In genomic region chr5:76718381-76718832, GRCh38 we compare ENCODE assay signal across 18 cellular contexts. TPM values are rescaled to one million over a fixed set of nuclear protein-coding genes. Genes with fewer than 3 reads are reported as not detected.
DNase-seq lines count a peak whose midpoint lies in the region; ATAC-seq, FAIRE-seq and TF ChIP-seq lines count a peak whose summit lies in the region.
"Had no signal": no experiment of that assay in that cellular context is flagged by ENCODE, and none has a peak within 500 bp of the region (broad histone marks: within the 10 kb centered on the region; RNA-seq: fewer than 3 reads in every experiment).

No MANE protein-coding gene starts in this region.

- H3K4me1 ChIP-seq in A549 (peaks cover 8% of the 10 kb centered on the region; the same call in 1 of the 3 replicates), GM23338 (ENCODE audit: insufficient read depth) (peaks cover 13% of the 10 kb centered on the region), breast epithelium (peaks cover 0 to 4% of the 10 kb centered on the region in 2 donors), mesenchymal stem cell (ENCODE audit: control insufficient read depth, insufficient read depth, low read depth, low read length) (peaks cover 17% of the 10 kb centered on the region)
- H3K4me1 ChIP-seq: BE2C had no signal

- H2AK5ac ChIP-seq in mesenchymal stem cell (ENCODE audit: low read length, severe bottlenecking): no peak overlapping the region

- H3K79me2 ChIP-seq in GM23338 (replicated peaks; ENCODE audit: insufficient read depth): peaks cover 44% of the 10 kb centered on the region

- no peak overlapping the region for H3K14ac ChIP-seq in mesenchymal stem cell (ENCODE audit: low read length in 2 of 2)

- H2BK120ac ChIP-seq in mesenchymal stem cell (ENCODE audit: low read depth, low read length): no peak overlapping the region

- no peak overlapping the region for H2AFZ ChIP-seq in GM23338
- no peak overlapping the region for H2AFZ ChIP-seq in mesenchymal stem cell (ENCODE audit: low read depth, low read length)

- DNase-seq in A549 (ENCODE audit: low read depth in 1 of 2, low spot score in 1 of 2) (no peak), GM23338 (ENCODE audit: low spot score) (no peak), breast epithelium (ENCODE audit: low spot score in 2 of 2) (no peak), mesenchymal stem cell (peak; percentile 84), hypothalamus (lab: John Stamatoyannopoulos, UW) (no peak), NAMALWA (ENCODE audit: low spot score) (no peak), HCEC 1CT (no peak)
- DNase-seq: activated B cell treated with CpG ODN at 0.5 μM for 24 hours; activated T-cell treated with anti-CD3 and anti-CD28 coated beads, Interleukin-2, amount 50 U/mL, for 4 hours; BE2C; NCI-H1694 treated with DMSO at 0.1 percent for 48 hours; NCI-H748 treated with DMSO at 0.1 percent for 48 hours; SHP77 treated with DMSO at 0.1 percent for 48 hours; stimulated activated CD4-positive, alpha-beta T cell treated with anti-CD3 and anti-CD28 coated beads, Interleukin-1b, Interleukin-23, amount 100 ng/mL, for 48 hours; stimulated activated naive B cell treated with anti-CD40 and anti-IgM and Interleukin-4, amounts not matched to agents 10 μg/mL and 1 μg/mL and 100 μg/mL, for 72 hours had no signal

- TF ChIP-seq CTCF in A549 (IDR thresholded peaks at IDR 0.05): no peak
- TF ChIP-seq CTCF in GM23338 (conservative IDR thresholded peaks at IDR 0.05; ENCODE audit: low read depth in 2 of 2): no peak
- TF ChIP-seq CTCF in breast epithelium (IDR thresholded peaks at IDR 0.05): no peak

- peaks cover 10% of the 10 kb centered on the region; the same call in 1 of the 2 replicates for H4K20me1 ChIP-seq in GM23338 (replicated peaks; ENCODE audit: insufficient read depth)

- H3K9me3 ChIP-seq in A549 (no peaks in the 10 kb centered on the region), breast epithelium (no peaks in the 10 kb centered on the region), mesenchymal stem cell (ENCODE audit: control insufficient read depth, low read length) (no peaks in the 10 kb centered on the region)
- H3K9me3 ChIP-seq: BE2C, esophagus muscularis mucosa had no signal

- H3K79me1 ChIP-seq in mesenchymal stem cell (replicated peaks; ENCODE audit: low read length, poor library complexity, severe bottlenecking): peaks cover 9% of the 10 kb centered on the region

- no peaks in the 10 kb centered on the region for H3K36me3 ChIP-seq in GM23338 (ENCODE audit: insufficient read depth)
- no peaks in the 10 kb centered on the region for H3K36me3 ChIP-seq in breast epithelium
- H3K36me3 ChIP-seq in mesenchymal stem cell (ENCODE audit: control insufficient read depth in 1 of 2, insufficient read depth in 2 of 2, low read depth in 1 of 2, low read length in 2 of 2): peaks cover 0 to 8% of the 10 kb centered on the region in 2 experiments
- H3K36me3 ChIP-seq: BE2C, esophagus muscularis mucosa had no signal

- TF ChIP-seq POLR2A in A549 (IDR thresholded peaks at IDR 0.05; ENCODE audit: low read length): no peak
- no peak for TF ChIP-seq POLR2A in breast epithelium (IDR thresholded peaks at IDR 0.05)

- TF ChIP-seq EP300 in A549 (IDR thresholded peaks at IDR 0.05): no peak

- no peak overlapping the region for H3K9ac ChIP-seq in mesenchymal stem cell (ENCODE audit: low read length)

- H4K91ac ChIP-seq in mesenchymal stem cell (ENCODE audit: low read length): no peak overlapping the region

- H2BK12ac ChIP-seq in mesenchymal stem cell (ENCODE audit: low read length in 2 of 2): no peak overlapping the region

- no peak overlapping the region for H2BK15ac ChIP-seq in mesenchymal stem cell (ENCODE audit: low read depth, poor library complexity, severe bottlenecking)

- H3K23ac ChIP-seq in mesenchymal stem cell (ENCODE audit: low read length in 2 of 2): no peak overlapping the region

- peaks cover 41% of the 10 kb centered on the region for H3K27me3 Mint-ChIP-seq in GM23338 (ENCODE audit: insufficient read depth, low read depth, poor library complexity)

- TF ChIP-seq RAD21 in A549 (conservative IDR thresholded peaks at IDR 0.05 in 1 of 2, IDR thresholded peaks at IDR 0.05 in 1 of 2): no peak

- 96% methylated on average over 5 of the region's 5 CpGs for WGBS in A549 (ENCODE audit: missing lambda C conversion rate)
- 54% methylated on average over 5 of the region's 5 CpGs for WGBS in mesenchymal stem cell

- no peaks in the 10 kb centered on the region for H3K9me3 Mint-ChIP-seq in GM23338
- H3K9me3 Mint-ChIP-seq: activated B cell treated with CpG ODN at 0.5 μM for 24 hours; activated T-cell treated with anti-CD3 and anti-CD28 coated beads, Interleukin-2, amount 50 U/mL, for 4 hours had no signal

- peak overlapping the region in 1 of 2 experiments; percentile 67 for H3K18ac ChIP-seq in mesenchymal stem cell (ENCODE audit: low read depth in 1 of 2, low read length in 2 of 2)

- H3K4me2 ChIP-seq in A549 (peak overlapping the region; percentile 84; the same call in 2 of the 3 replicates), GM23338 (peak overlapping the region; percentile 90; the same call in 1 of the 2 replicates), mesenchymal stem cell (ENCODE audit: low read length, poor library complexity, severe bottlenecking) (peak overlapping the region; percentile 63)

- H3K27ac ChIP-seq in A549: peak overlapping the region in 1 of 2 experiments; percentile 96; a peak in 1 of 6 replicates
- H3K27ac ChIP-seq in GM23338 (ENCODE audit: low read depth): no peak overlapping the region
- peak overlapping the region; percentile 14 to 20 for H3K27ac ChIP-seq in breast epithelium
- no peak overlapping the region for H3K27ac ChIP-seq in mesenchymal stem cell (ENCODE audit: low read length, poor library complexity, severe bottlenecking)
- H3K27ac ChIP-seq: esophagus muscularis mucosa had no signal

- intact Hi-C loops in breast epithelium (cut with DNase I; ENCODE audit: low total_unique reads): no loop called here

- H3K27ac Mint-ChIP-seq in GM23338: no peak overlapping the region
- H3K27ac Mint-ChIP-seq: activated B cell treated with CpG ODN at 0.5 μM for 24 hours; stimulated activated naive B cell treated with anti-CD40 and anti-IgM and Interleukin-4, amounts not matched to agents 10 μg/mL and 1 μg/mL and 100 μg/mL, for 72 hours had no signal

- H3K4me3 Mint-ChIP-seq in GM23338: no peak overlapping the region
- H3K4me3 Mint-ChIP-seq: activated B cell treated with CpG ODN at 0.5 μM for 24 hours; stimulated activated naive B cell treated with anti-CD40 and anti-IgM and Interleukin-4, amounts not matched to agents 10 μg/mL and 1 μg/mL and 100 μg/mL, for 72 hours had no signal

- H3F3A ChIP-seq in GM23338 (replicated peaks; ENCODE audit: low read depth): 0 out of 2 replicates have a peak, but pooled peaks cover 4% of the 10 kb centered on the region

- peaks cover 16% of the 10 kb centered on the region for H3K4me1 Mint-ChIP-seq in GM23338

- H3K4ac ChIP-seq in mesenchymal stem cell (ENCODE audit: low read depth in 1 of 2, low read length in 2 of 2): no peak overlapping the region

- ATAC-seq in A549 (no peak), GM23338 (no peak), HG03460 (IDR thresholded peaks at IDR 0.05; ENCODE audit: unreplicated experiment) (no peak)
- ATAC-seq: activated T-cell treated with anti-CD3 and anti-CD28 coated beads, Interleukin-2, amount 50 U/mL, for 4 hours; stimulated activated naive B cell treated with anti-CD40 and anti-IgM and Interleukin-4, amounts not matched to agents 10 μg/mL and 1 μg/mL and 100 μg/mL, for 72 hours had no signal

- no peak overlapping the region for H2BK5ac ChIP-seq in mesenchymal stem cell (ENCODE audit: low read depth, low read length, poor library complexity, severe bottlenecking)

- no peaks in the 10 kb centered on the region; the same call in 2 of the 3 replicates for H3K36me3 Mint-ChIP-seq in GM23338 (ENCODE audit: low read depth)
- H3K36me3 Mint-ChIP-seq: stimulated activated naive B cell treated with anti-CD40 and anti-IgM and Interleukin-4, amounts not matched to agents 10 μg/mL and 1 μg/mL and 100 μg/mL, for 72 hours had no signal

- FAIRE-seq in A549 (lab: Jason Lieb, UNC): no peak
- FAIRE-seq: GM18507 had no signal

- H3K27me3 ChIP-seq in GM23338 (ENCODE audit: insufficient read depth): peaks cover 32% of the 10 kb centered on the region
- H3K27me3 ChIP-seq in breast epithelium: peaks cover 0 to 6% of the 10 kb centered on the region in 2 donors
- H3K27me3 ChIP-seq in mesenchymal stem cell (ENCODE audit: control insufficient read depth in 1 of 2, insufficient read depth in 1 of 2, low read length in 2 of 2): no peaks in the 10 kb centered on the region

- CTCF ChIA-PET in A549 (lab: Yijun Ruan, JAX): interaction anchor here (0.6 to 10.7 kb wide), 12 partner anchors 9 to 359 kb away, joined by 3 to 81 read pairs (median 3); no protein-coding TSS in a partner anchor

- H3K4me3 ChIP-seq in A549 (no peak overlapping the region), GM23338 (no peak overlapping the region), breast epithelium (peak overlapping the region in 2 of 3 donors; percentile 74 to 87), mesenchymal stem cell (ENCODE audit: insufficient read depth in 1 of 2, low read depth in 1 of 2, low read length in 2 of 2) (peak overlapping the region in 1 of 2 experiments; percentile 91)

- POLR2A ChIA-PET in A549 (lab: Yijun Ruan, JAX): interaction anchor here (1.1 kb wide), 1 partner anchor 56 kb away, joined by 4 read pairs; no protein-coding TSS in a partner anchor

- peak overlapping the region; percentile 45 for H4K8ac ChIP-seq in mesenchymal stem cell (ENCODE audit: low read length)

- H3K9me2 ChIP-seq in GM23338 (ENCODE audit: insufficient read depth): no peaks in the 10 kb centered on the region

TF ChIP-seq in A549, 52 proteins besides CTCF, POLR2A, EP300 and RAD21 (continues in another document):
- TF ChIP-seq NPAS2 (CRISPR knock-in tag; IDR thresholded peaks at IDR 0.05; ENCODE audit: borderline replicate concordance): no peak
- TF ChIP-seq CEBPB (IDR thresholded peaks at IDR 0.05): no peak
- no peak for TF ChIP-seq HEYL (CRISPR knock-in tag; IDR thresholded peaks at IDR 0.05)
- TF ChIP-seq CBX2 (IDR thresholded peaks at IDR 0.05; ENCODE audit: borderline replicate concordance, low read depth): no peak

RNA-seq across cellular contexts. Expression of gene F2R, which starts 2.5 kb away (rescaled TPM):
- polyA plus RNA-seq in A549 (2011; rRNA removed) (114 and 131 TPM in 2 replicates), A549 (2017; fragmentation: RNase III; extraction: RNeasy Plus Mini Kit Qiagen cat#74134 plus additional on column Dnase treatment) (19.4 to 30.4 TPM (median 26.3 TPM) in 3 replicates), GM23338 (2016; fragmentation: Nextera tagmentation; extraction: Ambion mirVana) (12.8 and 15.0 TPM in 2 replicates)
- 28.2 and 38.5 TPM in 2 replicates for polyA plus RNA-seq in A549 (2012; cell fraction: cytosol; rRNA removed)
- 21.4 and 25.3 TPM in 2 replicates for polyA plus RNA-seq in A549 (2012; cell fraction: nucleus; rRNA removed)
- 76.1 and 95.1 TPM in 2 replicates for polyA minus RNA-seq in A549 (2011; rRNA and poly(A)+ RNA removed)
- 20.3 and 26.0 TPM in 2 replicates for total RNA-seq in GM23338 (2014; rRNA removed; shearing (Covaris generic))
- 10 to 100 TPM; 15.1 to 39.4 (median 27.2) TPM for total RNA-seq in breast epithelium
- polyA plus RNA-seq in mesenchymal stem cell (2013, experiment 1 of 2): 368 TPM
- 390 TPM for polyA plus RNA-seq in mesenchymal stem cell (2013, experiment 2 of 2)

Comparison
In these comparisons a context has a peak if more than half of its experiments do, and no peak if none do; other contexts are left out.
1. H3K27ac ChIP-seq: peak in breast epithelium (2 of 2); none in GM23338 (single experiment) and mesenchymal stem cell (single experiment).
2. H3K4me3 ChIP-seq: peak in breast epithelium (2 of 3); none in A549 (single experiment) and GM23338 (single experiment).
3. Peak in every context shown above with its lines, with median percentiles within 50 percentile points of each other: H3K4me2 ChIP-seq.